In genomic region chr2:100235098-100235497, GRCh38 we compare ENCODE assay signal across 9 cellular contexts.
DNase-seq lines count a peak whose midpoint lies in the region; ATAC-seq and TF ChIP-seq lines count a peak whose summit lies in the region.
"Had no signal": no experiment of that assay in that cellular context is flagged by ENCODE, and none has a peak within 500 bp of the region (broad histone marks: within the 10 kb centered on the region; RNA-seq: fewer than 3 reads in every experiment).

No MANE protein-coding gene starts in this region.

- H3K27me3 Mint-ChIP-seq in activated CD4-positive, alpha-beta memory T cell treated with anti-CD3 and anti-CD28 coated beads, Interleukin-2, amount 10 ng/mL, durations not matched to agents 7 days and 5 days = peaks cover 7% of the 10 kb centered on the region

- no peaks in the 10 kb centered on the region for H3K9me3 Mint-ChIP-seq in activated CD4-positive, alpha-beta memory T cell treated with anti-CD3 and anti-CD28 coated beads, Interleukin-2, amount 10 ng/mL, durations not matched to agents 7 days and 5 days
- H3K9me3 Mint-ChIP-seq: T-helper 1 cell treated with Interleukin-12 subunit alpha and Interleukin-12 subunit beta and Interleukin-4 antibody, amounts not matched to agents 30 μg/mL and 1 μg/mL, for 36 hours had no signal

- H3K36me3 Mint-ChIP-seq in activated CD4-positive, alpha-beta memory T cell treated with anti-CD3 and anti-CD28 coated beads, Interleukin-2, amount 10 ng/mL, durations not matched to agents 7 days and 5 days (ENCODE audit: low read depth) = no peaks in the 10 kb centered on the region

- POLR2A ChIA-PET in activated CD4-positive, alpha-beta memory T cell treated with anti-CD3 and anti-CD28 coated beads, Interleukin-2, amount 10 ng/mL, durations not matched to agents 7 days and 5 days (lab: Charles Lee) = no interaction called here

- peak; percentile 97 for ATAC-seq in HG03159 (IDR thresholded peaks at IDR 0.05; ENCODE audit: unreplicated experiment)
- no peak for ATAC-seq in gastrocnemius medialis

- no peak for TF ChIP-seq CTCF in gastrocnemius medialis (IDR thresholded peaks at IDR 0.05 in 4 of 5, conservative IDR thresholded peaks at IDR 0.05 in 1 of 5)

- no peaks in the 10 kb centered on the region for H3K9me3 ChIP-seq in gastrocnemius medialis

- no peak for TF ChIP-seq POLR2A in gastrocnemius medialis (IDR thresholded peaks at IDR 0.05)

- peak; percentile 56 for DNase-seq in activated gamma-delta T cell treated with Interleukin-2 at 50 U/mL for 16 hours
- DNase-seq in activated gamma-delta T cell (lab: John Stamatoyannopoulos, UW) = no peak
- DNase-seq in activated CD4-positive, alpha-beta memory T cell treated with anti-CD3 and anti-CD28 coated beads, Interleukin-2, amount 10 ng/mL, durations not matched to agents 7 days and 5 days = peak; percentile 18
- peak; percentile 66 for DNase-seq in posterior vena cava (ENCODE audit: low spot score)
- no peak for DNase-seq in putamen (ENCODE audit: low spot score)
- no peak for DNase-seq in retina
- no peak for DNase-seq in gastrocnemius medialis

- H3K27ac Mint-ChIP-seq in activated CD4-positive, alpha-beta memory T cell treated with anti-CD3 and anti-CD28 coated beads, Interleukin-2, amount 10 ng/mL, durations not matched to agents 7 days and 5 days = peak overlapping the region; percentile 9
- H3K27ac Mint-ChIP-seq: T-helper 1 cell treated with Interleukin-12 subunit alpha and Interleukin-12 subunit beta and Interleukin-4 antibody, amounts not matched to agents 30 μg/mL and 1 μg/mL, for 36 hours had no signal

- in situ Hi-C loops in gastrocnemius medialis (cut with MboI; ENCODE audit: low sequenced_read_pairs in 4 of 4) = loop anchor here in 1 of 4 donors (10.0 kb wide), 1 partner anchor 670 kb away; no protein-coding TSS in a partner anchor

- no peaks in the 10 kb centered on the region for H3K36me3 ChIP-seq in gastrocnemius medialis

- CTCF ChIA-PET in activated CD4-positive, alpha-beta memory T cell treated with anti-CD3 and anti-CD28 coated beads, Interleukin-2, amount 10 ng/mL, durations not matched to agents 7 days and 5 days (lab: Charles Lee) = interaction anchor here (1.1 to 1.3 kb wide), 2 partner anchors 146 to 677 kb away, joined by 3 read pairs; no protein-coding TSS in a partner anchor

- H3K27me3 ChIP-seq in gastrocnemius medialis = no peaks in the 10 kb centered on the region

- no peak overlapping the region for H3K4me3 ChIP-seq in gastrocnemius medialis

- H3K27ac ChIP-seq in gastrocnemius medialis = no peak overlapping the region

- H3K4me1 ChIP-seq in gastrocnemius medialis = no peaks in the 10 kb centered on the region

- no peak overlapping the region for H3K4me3 Mint-ChIP-seq in activated CD4-positive, alpha-beta memory T cell treated with anti-CD3 and anti-CD28 coated beads, Interleukin-2, amount 10 ng/mL, durations not matched to agents 7 days and 5 days
- H3K4me3 Mint-ChIP-seq: T-helper 1 cell treated with Interleukin-12 subunit alpha and Interleukin-12 subunit beta and Interleukin-4 antibody, amounts not matched to agents 30 μg/mL and 1 μg/mL, for 36 hours had no signal

- intact Hi-C loops in posterior vena cava (cut with DNase I) (no loop called here), gastrocnemius medialis (cut with DNase I; ENCODE audit: low total_unique reads) (no loop called here)

- peaks cover 10% of the 10 kb centered on the region for H3K4me1 Mint-ChIP-seq in activated CD4-positive, alpha-beta memory T cell treated with anti-CD3 and anti-CD28 coated beads, Interleukin-2, amount 10 ng/mL, durations not matched to agents 7 days and 5 days

Comparison
In these comparisons a context has a peak if more than half of its experiments do, and no peak if none do; other contexts are left out.
1. DNase-seq: peak in activated gamma-delta T cell treated with Interleukin-2 at 50 U/mL for 16 hours (single experiment), activated CD4-positive, alpha-beta memory T cell treated with anti-CD3 and anti-CD28 coated beads, Interleukin-2, amount 10 ng/mL, durations not matched to agents 7 days and 5 days (single experiment) and posterior vena cava (single experiment); none in activated gamma-delta T cell (single experiment), putamen (single experiment), retina (single experiment) and gastrocnemius medialis (0 of 2).